ENCODE assay signal across 9 cellular contexts in genomic region chr17:43399839-43400328, GRCh38. TPM values are rescaled to one million over a fixed set of nuclear protein-coding genes. Genes with fewer than 3 reads are reported as not detected.
A peak's percentile ranks its signal among the peaks of the same experiment; 100 is the strongest.
DNase-seq lines count a peak whose midpoint lies in the region; ATAC-seq and TF ChIP-seq lines count a peak whose summit lies in the region.
"Had no signal": no experiment of that assay in that cellular context is flagged by ENCODE, and none has a peak within 500 bp of the region (broad histone marks: within the 10 kb centered on the region; RNA-seq: fewer than 3 reads in every experiment).

No MANE protein-coding gene starts in this region.

- no peaks in the 10 kb centered on the region for H4K20me1 ChIP-seq in KMS-11 (ENCODE audit: insufficient read depth)

- CTCF ChIA-PET in A673 (lab: Charles Lee), result no interaction called here

- H3K36me3 ChIP-seq in A673 (ENCODE audit: insufficient read depth, low read length, poor library complexity, severe bottlenecking) (no peaks in the 10 kb centered on the region), KMS-11 (ENCODE audit: insufficient read depth) (no peaks in the 10 kb centered on the region)
- no peaks in the 10 kb centered on the region for H3K36me3 ChIP-seq in effector memory CD4-positive, alpha-beta T cell (ENCODE audit: control insufficient read depth, insufficient read depth, low read length)

- H3K9me3 ChIP-seq in A673 (ENCODE audit: low read depth, low read length, poor library complexity, severe bottlenecking), result no peaks in the 10 kb centered on the region
- no peaks in the 10 kb centered on the region for H3K9me3 ChIP-seq in effector memory CD4-positive, alpha-beta T cell (ENCODE audit: control insufficient read depth, low read length)

- H3K27me3 ChIP-seq in A673 (replicated peaks; ENCODE audit: insufficient read depth, low read depth, low read length, poor library complexity) (no peaks in the 10 kb centered on the region), KMS-11 (ENCODE audit: insufficient read depth, low read depth) (no peaks in the 10 kb centered on the region; the same call in 1 of the 2 replicates)
- no peaks in the 10 kb centered on the region for H3K27me3 ChIP-seq in effector memory CD4-positive, alpha-beta T cell (replicated peaks; ENCODE audit: control insufficient read depth, insufficient read depth, low read length, poor library complexity, severe bottlenecking)

- intact Hi-C loops in A673 (cut with micrococcal nuclease; ENCODE audit: unreplicated experiment), result no loop called here

- ATAC-seq in HG03469 (IDR thresholded peaks at IDR 0.05; ENCODE audit: unreplicated experiment) (no peak), HG03520 (IDR thresholded peaks at IDR 0.05; ENCODE audit: unreplicated experiment) (no peak)

- H3K4me1 ChIP-seq in A673 (ENCODE audit: insufficient read depth, low read length, poor library complexity, severe bottlenecking) (no peaks in the 10 kb centered on the region), KMS-11 (ENCODE audit: low read depth, poor library complexity, severe bottlenecking) (peaks cover 5% of the 10 kb centered on the region)
- H3K4me1 ChIP-seq in effector memory CD4-positive, alpha-beta T cell (ENCODE audit: control insufficient read depth, insufficient read depth, low read length, poor library complexity, severe bottlenecking), result no peaks in the 10 kb centered on the region

- H3K4me2 ChIP-seq in KMS-11, result peak overlapping the region; percentile 70; the same call in 1 of the 2 replicates

- TF ChIP-seq CTCF in A673 (conservative IDR thresholded peaks at IDR 0.05; ENCODE audit: low read depth, low read length) (no peak), KMS-11 (conservative IDR thresholded peaks at IDR 0.05; ENCODE audit: low read depth, low read length) (no peak)

- no peak overlapping the region for H3K9ac ChIP-seq in KMS-11

- BruUV-seq in A673 (replicated peaks; lab: Mats Ljungman, UMichigan), result no TSS peak

- peak overlapping the region; percentile 63 for H3K4me3 ChIP-seq in A673 (ENCODE audit: low read depth, low read length, poor library complexity, severe bottlenecking)
- no peak overlapping the region for H3K4me3 ChIP-seq in KMS-11 (IDR thresholded peaks at IDR 0.05; ENCODE audit: insufficient read depth, low read depth, low read length)
- H3K4me3 ChIP-seq in effector memory CD4-positive, alpha-beta T cell (ENCODE audit: insufficient read depth, low read depth, low read length, poor library complexity, severe bottlenecking), result peak overlapping the region; percentile 68

- no peak overlapping the region for H2AFZ ChIP-seq in KMS-11 (ENCODE audit: low read depth)

- no peaks in the 10 kb centered on the region for H3K79me2 ChIP-seq in KMS-11 (ENCODE audit: insufficient read depth, low read depth)

- DNase-seq in A673 (ENCODE audit: low spot score) (no peak), myocyte (ENCODE audit: low read depth) (peak; percentile 48), iPS-NIHi11 (ENCODE audit: low spot score) (no peak), COLO668 (lab: John Stamatoyannopoulos, UW; ENCODE audit: unreplicated experiment) (no peak)
- DNase-seq in effector memory CD4-positive, alpha-beta T cell, result no peak
- DNase-seq: T-helper 9 cell had no signal

- H3K27ac ChIP-seq in A673 (ENCODE audit: low read depth, low read length, poor library complexity, severe bottlenecking), result no peak overlapping the region
- no peak overlapping the region for H3K27ac ChIP-seq in KMS-11
- H3K27ac ChIP-seq in effector memory CD4-positive, alpha-beta T cell (ENCODE audit: insufficient read depth, low read length, poor library complexity, severe bottlenecking), result no peak overlapping the region

- POLR2A ChIA-PET in A673 (lab: Charles Lee; ENCODE audit: low non-redundant PET), result no interaction called here

RNA-seq across cellular contexts. Expression of gene ARL4D, which starts 1.1 kb away (rescaled TPM):
- 4.3 and 5.5 TPM in 2 replicates for total RNA-seq in A673 (2021)
- total RNA-seq in myocyte, result 54.6 and 70.4 TPM in 2 replicates
- 68.6 TPM for polyA plus RNA-seq in myocyte (2012)
